In the genomic region with DNA sequence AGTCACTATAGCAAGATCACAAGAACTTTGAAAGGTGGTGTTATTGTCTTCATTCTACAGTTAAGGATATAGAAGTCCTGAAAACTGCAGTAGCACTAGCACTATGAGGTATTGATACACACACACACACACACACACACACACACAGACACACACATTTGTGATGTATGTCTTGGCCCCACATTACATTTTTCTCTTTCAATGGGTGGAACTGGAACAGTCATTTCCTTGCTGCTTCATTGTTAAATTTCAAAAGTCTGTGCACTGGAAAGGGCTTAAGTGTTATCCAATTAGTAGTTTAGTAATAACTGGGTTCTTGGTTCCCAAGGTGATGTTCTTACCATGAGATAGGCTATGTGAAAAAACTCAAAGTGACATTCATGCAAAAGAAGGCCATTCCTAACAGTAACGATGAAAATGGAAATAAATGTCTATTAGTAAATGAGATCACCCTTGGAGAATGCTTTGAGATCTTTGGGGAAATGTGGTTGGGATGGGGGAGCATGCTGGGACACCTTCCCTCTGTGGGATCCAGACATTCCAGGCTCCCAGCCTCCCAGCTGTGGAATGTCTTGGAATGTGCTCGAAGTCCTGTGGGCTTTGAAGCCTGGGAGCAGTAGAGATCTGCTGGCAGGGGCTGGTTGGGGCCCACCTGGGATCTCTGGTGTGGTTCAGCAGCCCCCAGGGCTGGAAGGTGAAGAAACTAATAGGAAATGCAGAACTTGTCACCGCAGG, we compare ENCODE assay signal across 11 cellular contexts. TPM values are rescaled to one million over a fixed set of nuclear protein-coding genes. Genes with fewer than 3 reads are reported as not detected.
DNase-seq lines count a peak whose midpoint lies in the region; ATAC-seq and TF ChIP-seq lines count a peak whose summit lies in the region.
"Had no signal": no experiment of that assay in that cellular context is flagged by ENCODE, and none has a peak within 500 bp of the region (broad histone marks: within the 10 kb centered on the region; RNA-seq: fewer than 3 reads in every experiment).

No MANE protein-coding gene starts in this region.

- H3F3A ChIP-seq in neural progenitor cell (ENCODE audit: low read depth): no peaks in the 10 kb centered on the region

- no peak for TF ChIP-seq CTCF in neural progenitor cell (IDR thresholded peaks at IDR 0.05)

- H3K9me3 ChIP-seq in SJCRH30 (replicated peaks) (0 out of 2 replicates have a peak, but pooled peaks cover 3% of the 10 kb centered on the region), neural progenitor cell (ENCODE audit: low read depth) (no peaks in the 10 kb centered on the region)

- ATAC-seq in GM21723 (IDR thresholded peaks at IDR 0.05; ENCODE audit: unreplicated experiment): no peak

- H2AFZ ChIP-seq in neural progenitor cell (replicated peaks): peak overlapping the region; percentile 8

- no peaks in the 10 kb centered on the region for H4K20me1 ChIP-seq in neural progenitor cell (ENCODE audit: low read depth)
- H4K20me1 ChIP-seq: BLaER1 had no signal

- no peaks in the 10 kb centered on the region for H3K36me3 Mint-ChIP-seq in neural progenitor cell

- H3K9ac ChIP-seq in neural progenitor cell: no peak overlapping the region
- H3K9ac ChIP-seq: BLaER1 had no signal

- no peak overlapping the region for H3K27ac Mint-ChIP-seq in neural progenitor cell

- no peak overlapping the region for H3K4me2 ChIP-seq in neural progenitor cell
- H3K4me2 ChIP-seq: BLaER1 had no signal

- H3K4me3 Mint-ChIP-seq in neural progenitor cell: no peak overlapping the region

- no peaks in the 10 kb centered on the region for H3K9me3 Mint-ChIP-seq in neural progenitor cell

- intact Hi-C loops in posterior vena cava (cut with DNase I): no loop called here

- H3K27me3 ChIP-seq in SJCRH30 (no peaks in the 10 kb centered on the region), neural progenitor cell (no peaks in the 10 kb centered on the region)
- H3K27me3 ChIP-seq: BLaER1 had no signal

- H3K4me1 ChIP-seq in SJCRH30 (peaks cover 6% of the 10 kb centered on the region; the same call in 1 of the 2 replicates), neural progenitor cell (peaks cover 25% of the 10 kb centered on the region)

- peaks cover 39% of the 10 kb centered on the region for H3K4me1 Mint-ChIP-seq in neural progenitor cell

- DNase-seq in AG08396 (ENCODE audit: low spot score) (peak; percentile 72), SJCRH30 (peak; percentile 16 to 36), fibroblast of peridontal ligament (ENCODE audit: extremely low read depth) (peak; percentile 94), neural progenitor cell (ENCODE audit: low spot score) (peak; percentile 38), posterior vena cava (ENCODE audit: low spot score) (no peak), anterior cingulate cortex (lab: John Stamatoyannopoulos, UW) (no peak), NOMO-1 treated with dmso at 0.1 percent for 144 hours (lab: John Stamatoyannopoulos, UW; ENCODE audit: unreplicated experiment) (no peak)
- DNase-seq: hypothalamus, NCI-H1694 had no signal

- H3K4me3 ChIP-seq in SJCRH30 (no peak overlapping the region), neural progenitor cell (no peak overlapping the region)
- H3K4me3 ChIP-seq: BLaER1 had no signal

- H3K36me3 ChIP-seq in SJCRH30: no peaks in the 10 kb centered on the region
- no peaks in the 10 kb centered on the region for H3K36me3 ChIP-seq in neural progenitor cell
- H3K36me3 ChIP-seq: BLaER1 had no signal

- H3K79me2 ChIP-seq in neural progenitor cell (ENCODE audit: low read depth): no peaks in the 10 kb centered on the region

- H3K27ac ChIP-seq in SJCRH30 (peak overlapping the region; percentile 7; the same call in 1 of the 2 replicates), neural progenitor cell (no peak overlapping the region)
- H3K27ac ChIP-seq: BLaER1 had no signal

- peaks cover 2% of the 10 kb centered on the region for H3K27me3 Mint-ChIP-seq in neural progenitor cell (ENCODE audit: insufficient read depth, low read depth)

RNA-seq across cellular contexts. Expression of a gene that starts 37.4 kb away (rescaled TPM):
- 102 and 113 TPM in 2 replicates for total RNA-seq in SJCRH30 (2014; rRNA removed; shearing (Covaris generic))
- total RNA-seq in neural progenitor cell (ENCODE audit: low replicate concordance) (90.2 and 118 TPM in 2 replicates), posterior vena cava (1,000 to 10,000 TPM; 1,459 to 1,514 TPM)

Comparison
In these comparisons a context has a peak if more than half of its experiments do, and no peak if none do; other contexts are left out.
1. DNase-seq: peak in AG08396 (single experiment), SJCRH30 (2 of 2), fibroblast of peridontal ligament (single experiment) and neural progenitor cell (single experiment); none in posterior vena cava (single experiment), anterior cingulate cortex (0 of 58) and NOMO-1 treated with dmso at 0.1 percent for 144 hours (single experiment).
2. RNA of a gene that starts 37.4 kb away (total RNA-seq): 1,459 to 1,514 TPM in posterior vena cava; 90.2 to 118 TPM in neural progenitor cell and 102 to 113 TPM in SJCRH30; every median in the first group is over 10 times any median in the second.